In genomic region chr2:24115057-24115456, GRCh38 we compare ENCODE assay signal across 1 cellular context.
TF ChIP-seq lines count a peak whose summit lies in the region.

No MANE protein-coding gene starts in this region.

TF ChIP-seq in H1, 55 proteins besides CTCF, POLR2A, EP300 and RAD21:
- TF ChIP-seq TEAD4 (IDR thresholded peaks at IDR 0.05; ENCODE audit: low read depth, low read length) (peak; percentile 69), JUND (IDR thresholded peaks at IDR 0.05; ENCODE audit: low read length) (no peak)
- TF ChIP-seq, protein P1, sequence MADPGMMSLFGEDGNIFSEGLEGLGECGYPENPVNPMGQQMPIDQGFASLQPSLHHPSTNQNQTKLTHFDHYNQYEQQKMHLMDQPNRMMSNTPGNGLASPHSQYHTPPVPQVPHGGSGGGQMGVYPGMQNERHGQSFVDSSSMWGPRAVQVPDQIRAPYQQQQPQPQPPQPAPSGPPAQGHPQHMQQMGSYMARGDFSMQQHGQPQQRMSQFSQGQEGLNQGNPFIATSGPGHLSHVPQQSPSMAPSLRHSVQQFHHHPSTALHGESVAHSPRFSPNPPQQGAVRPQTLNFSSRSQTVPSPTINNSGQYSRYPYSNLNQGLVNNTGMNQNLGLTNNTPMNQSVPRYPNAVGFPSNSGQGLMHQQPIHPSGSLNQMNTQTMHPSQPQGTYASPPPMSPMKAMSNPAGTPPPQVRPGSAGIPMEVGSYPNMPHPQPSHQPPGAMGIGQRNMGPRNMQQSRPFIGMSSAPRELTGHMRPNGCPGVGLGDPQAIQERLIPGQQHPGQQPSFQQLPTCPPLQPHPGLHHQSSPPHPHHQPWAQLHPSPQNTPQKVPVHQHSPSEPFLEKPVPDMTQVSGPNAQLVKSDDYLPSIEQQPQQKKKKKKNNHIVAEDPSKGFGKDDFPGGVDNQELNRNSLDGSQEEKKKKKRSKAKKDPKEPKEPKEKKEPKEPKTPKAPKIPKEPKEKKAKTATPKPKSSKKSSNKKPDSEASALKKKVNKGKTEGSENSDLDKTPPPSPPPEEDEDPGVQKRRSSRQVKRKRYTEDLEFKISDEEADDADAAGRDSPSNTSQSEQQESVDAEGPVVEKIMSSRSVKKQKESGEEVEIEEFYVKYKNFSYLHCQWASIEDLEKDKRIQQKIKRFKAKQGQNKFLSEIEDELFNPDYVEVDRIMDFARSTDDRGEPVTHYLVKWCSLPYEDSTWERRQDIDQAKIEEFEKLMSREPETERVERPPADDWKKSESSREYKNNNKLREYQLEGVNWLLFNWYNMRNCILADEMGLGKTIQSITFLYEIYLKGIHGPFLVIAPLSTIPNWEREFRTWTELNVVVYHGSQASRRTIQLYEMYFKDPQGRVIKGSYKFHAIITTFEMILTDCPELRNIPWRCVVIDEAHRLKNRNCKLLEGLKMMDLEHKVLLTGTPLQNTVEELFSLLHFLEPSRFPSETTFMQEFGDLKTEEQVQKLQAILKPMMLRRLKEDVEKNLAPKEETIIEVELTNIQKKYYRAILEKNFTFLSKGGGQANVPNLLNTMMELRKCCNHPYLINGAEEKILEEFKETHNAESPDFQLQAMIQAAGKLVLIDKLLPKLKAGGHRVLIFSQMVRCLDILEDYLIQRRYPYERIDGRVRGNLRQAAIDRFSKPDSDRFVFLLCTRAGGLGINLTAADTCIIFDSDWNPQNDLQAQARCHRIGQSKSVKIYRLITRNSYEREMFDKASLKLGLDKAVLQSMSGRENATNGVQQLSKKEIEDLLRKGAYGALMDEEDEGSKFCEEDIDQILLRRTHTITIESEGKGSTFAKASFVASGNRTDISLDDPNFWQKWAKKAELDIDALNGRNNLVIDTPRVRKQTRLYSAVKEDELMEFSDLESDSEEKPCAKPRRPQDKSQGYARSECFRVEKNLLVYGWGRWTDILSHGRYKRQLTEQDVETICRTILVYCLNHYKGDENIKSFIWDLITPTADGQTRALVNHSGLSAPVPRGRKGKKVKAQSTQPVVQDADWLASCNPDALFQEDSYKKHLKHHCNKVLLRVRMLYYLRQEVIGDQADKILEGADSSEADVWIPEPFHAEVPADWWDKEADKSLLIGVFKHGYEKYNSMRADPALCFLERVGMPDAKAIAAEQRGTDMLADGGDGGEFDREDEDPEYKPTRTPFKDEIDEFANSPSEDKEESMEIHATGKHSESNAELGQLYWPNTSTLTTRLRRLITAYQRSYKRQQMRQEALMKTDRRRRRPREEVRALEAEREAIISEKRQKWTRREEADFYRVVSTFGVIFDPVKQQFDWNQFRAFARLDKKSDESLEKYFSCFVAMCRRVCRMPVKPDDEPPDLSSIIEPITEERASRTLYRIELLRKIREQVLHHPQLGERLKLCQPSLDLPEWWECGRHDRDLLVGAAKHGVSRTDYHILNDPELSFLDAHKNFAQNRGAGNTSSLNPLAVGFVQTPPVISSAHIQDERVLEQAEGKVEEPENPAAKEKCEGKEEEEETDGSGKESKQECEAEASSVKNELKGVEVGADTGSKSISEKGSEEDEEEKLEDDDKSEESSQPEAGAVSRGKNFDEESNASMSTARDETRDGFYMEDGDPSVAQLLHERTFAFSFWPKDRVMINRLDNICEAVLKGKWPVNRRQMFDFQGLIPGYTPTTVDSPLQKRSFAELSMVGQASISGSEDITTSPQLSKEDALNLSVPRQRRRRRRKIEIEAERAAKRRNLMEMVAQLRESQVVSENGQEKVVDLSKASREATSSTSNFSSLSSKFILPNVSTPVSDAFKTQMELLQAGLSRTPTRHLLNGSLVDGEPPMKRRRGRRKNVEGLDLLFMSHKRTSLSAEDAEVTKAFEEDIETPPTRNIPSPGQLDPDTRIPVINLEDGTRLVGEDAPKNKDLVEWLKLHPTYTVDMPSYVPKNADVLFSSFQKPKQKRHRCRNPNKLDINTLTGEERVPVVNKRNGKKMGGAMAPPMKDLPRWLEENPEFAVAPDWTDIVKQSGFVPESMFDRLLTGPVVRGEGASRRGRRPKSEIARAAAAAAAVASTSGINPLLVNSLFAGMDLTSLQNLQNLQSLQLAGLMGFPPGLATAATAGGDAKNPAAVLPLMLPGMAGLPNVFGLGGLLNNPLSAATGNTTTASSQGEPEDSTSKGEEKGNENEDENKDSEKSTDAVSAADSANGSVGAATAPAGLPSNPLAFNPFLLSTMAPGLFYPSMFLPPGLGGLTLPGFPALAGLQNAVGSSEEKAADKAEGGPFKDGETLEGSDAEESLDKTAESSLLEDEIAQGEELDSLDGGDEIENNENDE (IDR thresholded peaks at IDR 0.05; ENCODE audit: insufficient replicate concordance, low read length): no peak
